In the genomic region with DNA sequence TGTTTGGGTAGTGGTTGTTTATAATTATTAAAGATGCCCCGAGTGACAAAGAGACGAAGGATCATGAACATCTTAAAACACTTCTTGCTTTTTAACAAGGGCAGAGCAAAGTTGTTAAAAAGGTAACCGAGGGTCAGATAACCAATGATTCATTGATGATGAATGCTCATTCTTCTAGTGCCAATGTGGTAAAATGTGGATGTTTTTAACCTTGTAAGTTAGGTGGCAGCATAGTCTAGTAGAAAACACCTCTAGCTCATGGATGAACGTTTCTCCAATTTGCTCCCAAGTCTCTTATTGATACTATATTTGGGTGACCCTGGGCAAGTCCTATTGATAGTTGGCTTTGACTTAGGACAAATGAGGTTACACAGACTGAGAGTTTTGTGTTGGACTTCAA, we compare ENCODE assay signal across 1 cellular context.
TF ChIP-seq lines count a peak whose summit lies in the region.

No MANE protein-coding gene starts in this region.

TF ChIP-seq in SK-N-SH, 30 proteins besides CTCF, POLR2A, EP300 and RAD21 (continued from another document):
- TF ChIP-seq, protein P1, sequence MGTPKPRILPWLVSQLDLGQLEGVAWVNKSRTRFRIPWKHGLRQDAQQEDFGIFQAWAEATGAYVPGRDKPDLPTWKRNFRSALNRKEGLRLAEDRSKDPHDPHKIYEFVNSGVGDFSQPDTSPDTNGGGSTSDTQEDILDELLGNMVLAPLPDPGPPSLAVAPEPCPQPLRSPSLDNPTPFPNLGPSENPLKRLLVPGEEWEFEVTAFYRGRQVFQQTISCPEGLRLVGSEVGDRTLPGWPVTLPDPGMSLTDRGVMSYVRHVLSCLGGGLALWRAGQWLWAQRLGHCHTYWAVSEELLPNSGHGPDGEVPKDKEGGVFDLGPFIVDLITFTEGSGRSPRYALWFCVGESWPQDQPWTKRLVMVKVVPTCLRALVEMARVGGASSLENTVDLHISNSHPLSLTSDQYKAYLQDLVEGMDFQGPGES (IDR thresholded peaks at IDR 0.05; ENCODE audit: low read depth, low read length) = no peak
- 0 out of 2 replicates have a peak, but pooled peaks have one; percentile 9 for TF ChIP-seq SMC3 (IDR thresholded peaks at IDR 0.05; ENCODE audit: low read depth, low read length)
- TF ChIP-seq RXRA (IDR thresholded peaks at IDR 0.05; ENCODE audit: borderline replicate concordance, low read depth) = peak; percentile 34; the same call in 1 of the 2 replicates
- no peak for TF ChIP-seq FOXJ3 (CRISPR knock-in tag; IDR thresholded peaks at IDR 0.05)
- no peak for TF ChIP-seq MEF2A (IDR thresholded peaks at IDR 0.05; ENCODE audit: borderline replicate concordance, low read depth)
- no peak for TF ChIP-seq YY1 (IDR thresholded peaks at IDR 0.05; ENCODE audit: low read depth)
- TF ChIP-seq TAF1 (IDR thresholded peaks at IDR 0.05; ENCODE audit: borderline replicate concordance, low read depth, low read length) = no peak
- TF ChIP-seq GATA2 (CRISPR knock-in tag; IDR thresholded peaks at IDR 0.05) = no peak
- TF ChIP-seq, protein P2, sequence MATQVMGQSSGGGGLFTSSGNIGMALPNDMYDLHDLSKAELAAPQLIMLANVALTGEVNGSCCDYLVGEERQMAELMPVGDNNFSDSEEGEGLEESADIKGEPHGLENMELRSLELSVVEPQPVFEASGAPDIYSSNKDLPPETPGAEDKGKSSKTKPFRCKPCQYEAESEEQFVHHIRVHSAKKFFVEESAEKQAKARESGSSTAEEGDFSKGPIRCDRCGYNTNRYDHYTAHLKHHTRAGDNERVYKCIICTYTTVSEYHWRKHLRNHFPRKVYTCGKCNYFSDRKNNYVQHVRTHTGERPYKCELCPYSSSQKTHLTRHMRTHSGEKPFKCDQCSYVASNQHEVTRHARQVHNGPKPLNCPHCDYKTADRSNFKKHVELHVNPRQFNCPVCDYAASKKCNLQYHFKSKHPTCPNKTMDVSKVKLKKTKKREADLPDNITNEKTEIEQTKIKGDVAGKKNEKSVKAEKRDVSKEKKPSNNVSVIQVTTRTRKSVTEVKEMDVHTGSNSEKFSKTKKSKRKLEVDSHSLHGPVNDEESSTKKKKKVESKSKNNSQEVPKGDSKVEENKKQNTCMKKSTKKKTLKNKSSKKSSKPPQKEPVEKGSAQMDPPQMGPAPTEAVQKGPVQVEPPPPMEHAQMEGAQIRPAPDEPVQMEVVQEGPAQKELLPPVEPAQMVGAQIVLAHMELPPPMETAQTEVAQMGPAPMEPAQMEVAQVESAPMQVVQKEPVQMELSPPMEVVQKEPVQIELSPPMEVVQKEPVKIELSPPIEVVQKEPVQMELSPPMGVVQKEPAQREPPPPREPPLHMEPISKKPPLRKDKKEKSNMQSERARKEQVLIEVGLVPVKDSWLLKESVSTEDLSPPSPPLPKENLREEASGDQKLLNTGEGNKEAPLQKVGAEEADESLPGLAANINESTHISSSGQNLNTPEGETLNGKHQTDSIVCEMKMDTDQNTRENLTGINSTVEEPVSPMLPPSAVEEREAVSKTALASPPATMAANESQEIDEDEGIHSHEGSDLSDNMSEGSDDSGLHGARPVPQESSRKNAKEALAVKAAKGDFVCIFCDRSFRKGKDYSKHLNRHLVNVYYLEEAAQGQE (IDR thresholded peaks at IDR 0.05; ENCODE audit: low read depth, low read length) = no peak
- TF ChIP-seq, protein P3, sequence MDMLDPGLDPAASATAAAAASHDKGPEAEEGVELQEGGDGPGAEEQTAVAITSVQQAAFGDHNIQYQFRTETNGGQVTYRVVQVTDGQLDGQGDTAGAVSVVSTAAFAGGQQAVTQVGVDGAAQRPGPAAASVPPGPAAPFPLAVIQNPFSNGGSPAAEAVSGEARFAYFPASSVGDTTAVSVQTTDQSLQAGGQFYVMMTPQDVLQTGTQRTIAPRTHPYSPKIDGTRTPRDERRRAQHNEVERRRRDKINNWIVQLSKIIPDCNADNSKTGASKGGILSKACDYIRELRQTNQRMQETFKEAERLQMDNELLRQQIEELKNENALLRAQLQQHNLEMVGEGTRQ (IDR thresholded peaks at IDR 0.05; ENCODE audit: borderline replicate concordance, low read depth, low read length) = no peak
- TF ChIP-seq EZH2phosphoT487 (IDR thresholded peaks at IDR 0.05; ENCODE audit: borderline replicate concordance, low read depth) = no peak
- TF ChIP-seq TEAD4 (IDR thresholded peaks at IDR 0.05; ENCODE audit: borderline replicate concordance, insufficient read depth) = no peak
- no peak for TF ChIP-seq FOXM1 (IDR thresholded peaks at IDR 0.05; ENCODE audit: low read depth)
- TF ChIP-seq FOSL2 (IDR thresholded peaks at IDR 0.05; ENCODE audit: borderline replicate concordance, low read depth) = peak; percentile 57; the same call in 1 of the 2 replicates
- TF ChIP-seq RFX5 (IDR thresholded peaks at IDR 0.05; ENCODE audit: low read length) = no peak
- no peak for TF ChIP-seq NFIC (IDR thresholded peaks at IDR 0.05; ENCODE audit: borderline replicate concordance)
- TF ChIP-seq, protein P4, sequence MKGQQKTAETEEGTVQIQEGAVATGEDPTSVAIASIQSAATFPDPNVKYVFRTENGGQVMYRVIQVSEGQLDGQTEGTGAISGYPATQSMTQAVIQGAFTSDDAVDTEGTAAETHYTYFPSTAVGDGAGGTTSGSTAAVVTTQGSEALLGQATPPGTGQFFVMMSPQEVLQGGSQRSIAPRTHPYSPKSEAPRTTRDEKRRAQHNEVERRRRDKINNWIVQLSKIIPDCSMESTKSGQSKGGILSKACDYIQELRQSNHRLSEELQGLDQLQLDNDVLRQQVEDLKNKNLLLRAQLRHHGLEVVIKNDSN (IDR thresholded peaks at IDR 0.05; ENCODE audit: borderline replicate concordance, low read depth) = no peak
- TF ChIP-seq NRF1 (IDR thresholded peaks at IDR 0.05; ENCODE audit: low read depth, low read length) = no peak
